ENCODE assay signal across 8 cellular contexts in the genomic region with DNA sequence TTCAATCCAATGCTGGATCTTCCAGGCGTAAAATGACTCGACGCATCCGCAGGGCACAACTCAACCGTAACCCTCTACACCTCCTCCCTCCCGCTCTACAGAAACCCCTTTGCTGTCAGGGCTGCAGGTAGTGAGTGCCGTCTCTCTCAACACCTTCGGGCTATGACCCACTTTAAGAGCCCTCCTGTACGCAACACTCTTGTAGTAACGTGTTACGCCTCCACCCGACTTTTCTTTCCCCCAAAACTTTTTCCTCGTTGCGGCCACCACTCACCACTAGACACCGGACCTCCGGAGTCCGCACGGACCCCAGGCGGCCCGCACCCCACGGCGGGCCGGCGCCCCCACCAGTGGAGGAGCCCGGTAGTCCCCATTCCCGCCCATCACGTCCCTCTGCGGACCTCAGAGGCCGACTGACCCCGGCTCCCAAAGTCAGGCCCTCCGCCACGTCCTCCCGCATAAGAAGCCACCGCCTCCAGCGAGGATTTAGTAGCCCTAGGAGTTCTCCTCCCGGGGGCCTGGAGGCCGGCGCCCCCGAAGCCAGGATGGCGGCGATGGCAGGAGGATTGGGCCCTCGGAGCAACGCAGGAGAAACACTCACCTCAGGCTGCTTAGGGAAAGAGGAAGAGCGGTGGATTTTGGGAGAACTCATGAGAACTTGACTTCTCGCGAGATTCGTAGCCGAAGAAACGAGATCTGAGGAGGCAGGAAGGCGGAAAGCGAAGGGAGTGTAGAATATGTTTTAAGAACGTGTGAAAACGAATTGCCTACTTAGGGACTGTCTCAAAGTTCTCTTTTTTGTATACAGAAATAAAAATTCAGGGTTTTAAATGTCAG. TPM values are rescaled to one million over a fixed set of nuclear protein-coding genes. Genes with fewer than 3 reads are reported as not detected.
DNase-seq lines count a peak whose midpoint lies in the region; ATAC-seq and TF ChIP-seq lines count a peak whose summit lies in the region.

A gene (minus strand): TSS at position 609 of the 837 bp plus-strand sequence.

- H3K36me3 Mint-ChIP-seq in GM23338 (ENCODE audit: low read depth) (peaks cover 52% of the 10 kb centered on the region), nephron progenitor cell (ENCODE audit: low read depth) (peaks cover 39% of the 10 kb centered on the region)

- H3K27me3 Mint-ChIP-seq in GM23338 (ENCODE audit: insufficient read depth, low read depth, poor library complexity), result peaks cover 21% of the 10 kb centered on the region
- H3K27me3 Mint-ChIP-seq in nephron progenitor cell (ENCODE audit: low read depth, poor library complexity), result no peaks in the 10 kb centered on the region
- H3K27me3 Mint-ChIP-seq in stimulated activated naive CD8-positive, alpha-beta T cell treated with anti-CD3 and anti-CD28 coated beads, Interleukin-15, amount 100 ng/mL, for 72 hours, result peaks cover 6% of the 10 kb centered on the region

- H3K4me2 ChIP-seq in DND-41 (ENCODE audit: insufficient read depth, low read length), result peak within 1 kb of the TSS; percentile 66
- peak within 1 kb of the TSS; percentile 87 for H3K4me2 ChIP-seq in GM23338

- peaks cover 16% of the 10 kb centered on the region for H4K20me1 ChIP-seq in DND-41 (ENCODE audit: insufficient read depth, low read length)
- peaks cover 17% of the 10 kb centered on the region for H4K20me1 ChIP-seq in GM23338 (replicated peaks; ENCODE audit: insufficient read depth)

- peak within 1 kb of the TSS; percentile 67 for H2AFZ ChIP-seq in DND-41 (ENCODE audit: low read depth, low read length)
- H2AFZ ChIP-seq in GM23338, result peak within 1 kb of the TSS; percentile 97

- H3K36me3 ChIP-seq in DND-41 (ENCODE audit: insufficient read depth, low read length), result peaks cover 48% of the 10 kb centered on the region
- peaks cover 36% of the 10 kb centered on the region for H3K36me3 ChIP-seq in GM23338 (ENCODE audit: insufficient read depth)
- H3K36me3 ChIP-seq in MG63, result peaks cover 46% of the 10 kb centered on the region

- H3K9me3 Mint-ChIP-seq in GM23338, result no peaks in the 10 kb centered on the region
- H3K9me3 Mint-ChIP-seq in nephron progenitor cell, result no peaks in the 10 kb centered on the region
- H3K9me3 Mint-ChIP-seq in stimulated activated naive CD8-positive, alpha-beta T cell treated with anti-CD3 and anti-CD28 coated beads, Interleukin-15, amount 100 ng/mL, for 72 hours, result no peaks in the 10 kb centered on the region

- H3K4me3 Mint-ChIP-seq in GM23338 (peak within 1 kb of the TSS; percentile 96), nephron progenitor cell (peak within 1 kb of the TSS; percentile 97)
- peak within 1 kb of the TSS; percentile 95 to 99 for H3K4me3 Mint-ChIP-seq in stimulated activated naive CD8-positive, alpha-beta T cell treated with anti-CD3 and anti-CD28 coated beads, Interleukin-15, amount 100 ng/mL, for 72 hours

- H3K4me1 ChIP-seq in DND-41 (ENCODE audit: insufficient read depth, low read length) (peaks cover 51% of the 10 kb centered on the region), GM23338 (ENCODE audit: insufficient read depth) (peaks cover 26% of the 10 kb centered on the region)

- H3K9me3 ChIP-seq in DND-41 (ENCODE audit: insufficient read depth, low read length, severe bottlenecking) (no peaks in the 10 kb centered on the region), MG63 (no peaks in the 10 kb centered on the region)

- ATAC-seq in DND-41 (ENCODE audit: insufficient read depth, low read depth) (peak; percentile 91), GM23338 (peak; percentile 76)
- ATAC-seq in stimulated activated naive CD8-positive, alpha-beta T cell treated with anti-CD3 and anti-CD28 coated beads, Interleukin-15, amount 100 ng/mL, for 72 hours, result peak; percentile 90

- H3K27ac ChIP-seq in DND-41 (ENCODE audit: low read length) (peak within 1 kb of the TSS; percentile 75), GM23338 (ENCODE audit: low read depth) (peak within 1 kb of the TSS; percentile 70)

- H3F3A ChIP-seq in GM23338 (replicated peaks; ENCODE audit: low read depth), result peaks cover 45% of the 10 kb centered on the region

- H3K79me2 ChIP-seq in DND-41 (ENCODE audit: insufficient read depth, low read length), result peaks cover 30% of the 10 kb centered on the region
- peaks cover 24% of the 10 kb centered on the region for H3K79me2 ChIP-seq in GM23338 (replicated peaks; ENCODE audit: insufficient read depth)

- H3K27me3 ChIP-seq in DND-41 (ENCODE audit: insufficient read depth, low read length, poor library complexity) (no peaks in the 10 kb centered on the region), GM23338 (ENCODE audit: insufficient read depth) (no peaks in the 10 kb centered on the region), MG63 (no peaks in the 10 kb centered on the region)

- no peak for TF ChIP-seq CTCF in DND-41 (IDR thresholded peaks at IDR 0.05; ENCODE audit: borderline replicate concordance, extremely low read depth, low read length, poor library complexity, severe bottlenecking)
- no peak for TF ChIP-seq CTCF in GM23338 (conservative IDR thresholded peaks at IDR 0.05; ENCODE audit: low read depth in 2 of 2)
- TF ChIP-seq CTCF in nephron progenitor cell (IDR thresholded peaks at IDR 0.05), result no peak

- peaks cover 54% of the 10 kb centered on the region for H3K4me1 Mint-ChIP-seq in GM23338
- H3K4me1 Mint-ChIP-seq in nephron progenitor cell, result peaks cover 95% of the 10 kb centered on the region
- H3K4me1 Mint-ChIP-seq in stimulated activated naive CD8-positive, alpha-beta T cell treated with anti-CD3 and anti-CD28 coated beads, Interleukin-15, amount 100 ng/mL, for 72 hours, result peaks cover 43% of the 10 kb centered on the region

- H3K9ac ChIP-seq in DND-41 (ENCODE audit: low read depth, low read length), result peak within 1 kb of the TSS; percentile 80

- peak within 1 kb of the TSS; percentile 54 to 80 for H3K4me3 ChIP-seq in DND-41 (ENCODE audit: low read depth in 1 of 2, low read length in 2 of 2)
- peak within 1 kb of the TSS; percentile 64 for H3K4me3 ChIP-seq in GM23338
- H3K4me3 ChIP-seq in MG63, result peak within 1 kb of the TSS; percentile 84

- no peaks in the 10 kb centered on the region for H3K9me2 ChIP-seq in GM23338 (ENCODE audit: insufficient read depth)

- DNase-seq in DND-41, result peak; percentile 94
- DNase-seq in GM23338 (ENCODE audit: low spot score), result peak; percentile 100
- DNase-seq in MG63, result peak; percentile 82
- peak; percentile 96 for DNase-seq in SHP77 treated with DMSO at 0.1 percent for 48 hours (lab: John Stamatoyannopoulos, UW)
- peak; percentile 91 for DNase-seq in activated effector memory CD4-positive, alpha-beta T cell treated with anti-CD3 and anti-CD28 coated beads, Interleukin-2, amount 50 U/mL, for 16 hours
- DNase-seq in fibroblast of the conjunctiva (ENCODE audit: low read depth), result peak; percentile 98
- peak; percentile 80 for DNase-seq in nephron progenitor cell
- peak; percentile 87 to 92 for DNase-seq in stimulated activated naive CD8-positive, alpha-beta T cell treated with anti-CD3 and anti-CD28 coated beads, Interleukin-15, amount 100 ng/mL, for 72 hours

- H3K27ac Mint-ChIP-seq in GM23338, result peak within 1 kb of the TSS; percentile 99
- peak within 1 kb of the TSS; percentile 99 for H3K27ac Mint-ChIP-seq in nephron progenitor cell
- H3K27ac Mint-ChIP-seq in stimulated activated naive CD8-positive, alpha-beta T cell treated with anti-CD3 and anti-CD28 coated beads, Interleukin-15, amount 100 ng/mL, for 72 hours, result peak within 1 kb of the TSS; percentile 99

TF ChIP-seq in GM23338, 12 proteins besides CTCF, POLR2A, EP300 and RAD21 (continues in another document):
- TF ChIP-seq POLR2AphosphoS5 (IDR thresholded peaks at IDR 0.05; ENCODE audit: low read depth), result peak; percentile 99

RNA-seq across cellular contexts. Expression of the gene that starts here (rescaled TPM):
- 1,557 and 1,628 TPM in 2 replicates for total RNA-seq in GM23338 (2014; rRNA removed; shearing (Covaris generic))
- polyA plus RNA-seq in GM23338 (2016; fragmentation: Nextera tagmentation; extraction: Ambion mirVana), result 2,501 and 2,645 TPM in 2 replicates
- 2,521 and 2,540 TPM in 2 replicates for total RNA-seq in MG63 (2014; rRNA removed; shearing (Covaris generic); ENCODE audit: low replicate concordance)

Comparison
In these comparisons a context has a peak if more than half of its experiments do, and no peak if none do; other contexts are left out.
1. Peak in every context shown above with its lines: DNase-seq, ATAC-seq, H3K4me3 ChIP-seq and H3K27ac ChIP-seq.